Comparison of ENCODE assay signal across 8 cellular contexts in genomic region chr6:113980937-113981554, GRCh38. TPM values are rescaled to one million over a fixed set of nuclear protein-coding genes. Genes with fewer than 3 reads are reported as not detected.
DNase-seq lines count a peak whose midpoint lies in the region; ATAC-seq, FAIRE-seq and TF ChIP-seq lines count a peak whose summit lies in the region.

No MANE protein-coding gene starts in this region.

- no peak for TF ChIP-seq POLR2A in GM12891 (IDR thresholded peaks at IDR 0.05; ENCODE audit: low read depth, low read length)

- TF ChIP-seq CTCF in brain (conservative IDR thresholded peaks at IDR 0.05), result peak; percentile 52 to 73
- peak; percentile 45 to 63 (median 56) for TF ChIP-seq CTCF in nephron (IDR thresholded peaks at IDR 0.05; ENCODE audit: unreplicated experiment in 3 of 3)

- H3K36me3 Mint-ChIP-seq in brain (no peaks in the 10 kb centered on the region), nephron (ENCODE audit: low read depth) (no peaks in the 10 kb centered on the region)
- no peaks in the 10 kb centered on the region for H3K36me3 Mint-ChIP-seq in activated T-helper 2 cell treated with anti-CD3 and anti-CD28 coated beads, Interferon-gamma antibody, Interleukin-2, Interleukin-4, amounts not matched to agents 10 μg/mL and 5 μg/mL and 100 μg/mL, durations not matched to agents 14 hours and 24 hours and 36 hours (ENCODE audit: low read depth)

- no peak overlapping the region for H3K4me3 Mint-ChIP-seq in brain
- H3K4me3 Mint-ChIP-seq in nephron, result no peak overlapping the region
- no peak overlapping the region for H3K4me3 Mint-ChIP-seq in activated T-helper 2 cell treated with anti-CD3 and anti-CD28 coated beads, Interferon-gamma antibody, Interleukin-2, Interleukin-4, amounts not matched to agents 10 μg/mL and 5 μg/mL and 100 μg/mL, durations not matched to agents 14 hours and 24 hours and 36 hours (ENCODE audit: low read depth)

- no peaks in the 10 kb centered on the region for H3K9me3 Mint-ChIP-seq in brain
- no peaks in the 10 kb centered on the region for H3K9me3 Mint-ChIP-seq in nephron
- no peaks in the 10 kb centered on the region for H3K9me3 Mint-ChIP-seq in activated T-helper 2 cell treated with anti-CD3 and anti-CD28 coated beads, Interferon-gamma antibody, Interleukin-2, Interleukin-4, amounts not matched to agents 10 μg/mL and 5 μg/mL and 100 μg/mL, durations not matched to agents 14 hours and 24 hours and 36 hours

- peak; percentile 84 for ATAC-seq in HG02678 (IDR thresholded peaks at IDR 0.05; ENCODE audit: unreplicated experiment)

- peak; percentile 16 for DNase-seq in AG08396 (ENCODE audit: low spot score)
- no peak for DNase-seq in GM12891 (ENCODE audit: insufficient read length, low spot score)
- peak; percentile 4 for DNase-seq in NCI-H1694 treated with DMSO at 0.1 percent for 48 hours (lab: John Stamatoyannopoulos, UW)
- no peak for DNase-seq in T1000 (lab: John Stamatoyannopoulos, UW)
- no peak for DNase-seq in activated T-helper 2 cell treated with anti-CD3 and anti-CD28 coated beads, Interferon-gamma antibody, Interleukin-2, Interleukin-4, amounts not matched to agents 10 μg/mL and 5 μg/mL and 100 μg/mL, durations not matched to agents 14 hours and 24 hours and 36 hours (ENCODE audit: low spot score)

- H3K27me3 Mint-ChIP-seq in brain (no peaks in the 10 kb centered on the region), nephron (ENCODE audit: low read depth) (no peaks in the 10 kb centered on the region)
- H3K27me3 Mint-ChIP-seq in activated T-helper 2 cell treated with anti-CD3 and anti-CD28 coated beads, Interferon-gamma antibody, Interleukin-2, Interleukin-4, amounts not matched to agents 10 μg/mL and 5 μg/mL and 100 μg/mL, durations not matched to agents 14 hours and 24 hours and 36 hours (ENCODE audit: low read depth), result peaks cover 16% of the 10 kb centered on the region

- intact Hi-C loops in activated T-helper 2 cell treated with anti-CD3 and anti-CD28 coated beads, Interferon-gamma antibody, Interleukin-2, Interleukin-4, amounts not matched to agents 10 μg/mL and 5 μg/mL and 100 μg/mL, durations not matched to agents 14 hours and 24 hours and 36 hours (cut with micrococcal nuclease), result no loop called here

- FAIRE-seq in GM12891 (lab: Jason Lieb, UNC), result peak; percentile 65

- H3K4me1 Mint-ChIP-seq in brain, result peaks cover 4% of the 10 kb centered on the region
- H3K4me1 Mint-ChIP-seq in nephron, result peaks cover 16% of the 10 kb centered on the region
- no peaks in the 10 kb centered on the region for H3K4me1 Mint-ChIP-seq in activated T-helper 2 cell treated with anti-CD3 and anti-CD28 coated beads, Interferon-gamma antibody, Interleukin-2, Interleukin-4, amounts not matched to agents 10 μg/mL and 5 μg/mL and 100 μg/mL, durations not matched to agents 14 hours and 24 hours and 36 hours (ENCODE audit: low read depth)

- H3K27ac Mint-ChIP-seq in brain (no peak overlapping the region), nephron (no peak overlapping the region)
- H3K27ac Mint-ChIP-seq in activated T-helper 2 cell treated with anti-CD3 and anti-CD28 coated beads, Interferon-gamma antibody, Interleukin-2, Interleukin-4, amounts not matched to agents 10 μg/mL and 5 μg/mL and 100 μg/mL, durations not matched to agents 14 hours and 24 hours and 36 hours, result no peak overlapping the region

TF ChIP-seq in GM12891, 5 proteins besides CTCF, POLR2A, EP300 and RAD21:
- TF ChIP-seq PAX5 (IDR thresholded peaks at IDR 0.05; ENCODE audit: insufficient read depth, low read length, severe bottlenecking) (no peak), TAF1 (IDR thresholded peaks at IDR 0.05; ENCODE audit: low read depth, low read length) (no peak), POLR2AphosphoS5 (IDR thresholded peaks at IDR 0.05; ENCODE audit: low read depth, low read length) (no peak)

RNA-seq across cellular contexts. Expression of gene HDAC2, which starts 10.1 kb away (rescaled TPM):
- polyA plus RNA-seq in GM12891 (2012; ENCODE audit: low read depth, missing spikeins), result 89.7 TPM
- polyA plus RNA-seq in brain (ENCODE audit: insufficient read depth, low read depth, low replicate concordance), result 273 TPM
- total RNA-seq in activated T-helper 2 cell treated with anti-CD3 and anti-CD28 coated beads, Interferon-gamma antibody, Interleukin-2, Interleukin-4, amounts not matched to agents 10 μg/mL and 5 μg/mL and 100 μg/mL, durations not matched to agents 14 hours and 24 hours and 36 hours, result 115 and 125 TPM in 2 replicates

Comparison
In these comparisons a context has a peak if more than half of its experiments do, and no peak if none do; other contexts are left out.
1. DNase-seq: peak in AG08396 (single experiment) and NCI-H1694 treated with DMSO at 0.1 percent for 48 hours (single experiment); none in GM12891 (single experiment), T1000 (single experiment) and activated T-helper 2 cell treated with anti-CD3 and anti-CD28 coated beads, Interferon-gamma antibody, Interleukin-2, Interleukin-4, amounts not matched to agents 10 μg/mL and 5 μg/mL and 100 μg/mL, durations not matched to agents 14 hours and 24 hours and 36 hours (single experiment).